ENCODE assay signal across 8 cellular contexts in the genomic region with DNA sequence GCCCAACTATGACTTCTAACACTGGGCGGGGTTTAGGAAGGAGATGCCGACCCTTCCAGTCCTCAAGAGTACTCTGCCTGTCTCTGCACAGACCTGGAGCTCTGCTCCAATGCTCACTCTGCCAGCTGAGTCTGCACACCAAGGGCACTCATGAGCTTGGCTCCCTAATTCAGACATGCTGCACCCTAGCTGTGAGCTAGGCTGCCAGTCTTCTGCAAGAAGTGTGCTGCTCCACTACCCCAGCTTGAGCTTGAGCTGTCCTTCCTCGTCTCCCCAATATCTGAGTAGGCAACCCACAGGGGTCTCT. TPM values are rescaled to one million over a fixed set of nuclear protein-coding genes. Genes with fewer than 3 reads are reported as not detected.
A peak's percentile ranks its signal among the peaks of the same experiment; 100 is the strongest.
DNase-seq lines count a peak whose midpoint lies in the region; ATAC-seq and TF ChIP-seq lines count a peak whose summit lies in the region.

No MANE protein-coding gene starts in this region.

- H4K20me1 ChIP-seq in MM.1S (ENCODE audit: insufficient read depth, low read length) = no peaks in the 10 kb centered on the region

- no peak overlapping the region for H3K4me2 ChIP-seq in MM.1S (ENCODE audit: low read depth, low read length)

- DNase-seq in SIG-M5 treated with dmso at 0.1 percent for 504 hours (lab: John Stamatoyannopoulos, UW; ENCODE audit: unreplicated experiment) = peak; percentile 89
- no peak for DNase-seq in SIG-M5 (lab: John Stamatoyannopoulos, UW)
- no peak for DNase-seq in SJSA1 (ENCODE audit: low read depth in 1 of 2, low spot score in 2 of 2)
- no peak for DNase-seq in fibroblast of pulmonary artery (ENCODE audit: low read depth)
- DNase-seq in stimulated activated naive CD8-positive, alpha-beta T cell treated with anti-CD3 and anti-CD28 coated beads, Interleukin-15, amount 100 ng/mL, for 72 hours = peak; percentile 24 to 48
- no peak for DNase-seq in type B pancreatic cell (ENCODE audit: extremely low spot score, unreplicated experiment)
- no peak for DNase-seq in MM.1S

- peaks cover 45% of the 10 kb centered on the region for H3K4me1 ChIP-seq in SJSA1 (replicated peaks)
- H3K4me1 ChIP-seq in MM.1S (ENCODE audit: low read length) = peaks cover 18% of the 10 kb centered on the region

- H3K9ac ChIP-seq in MM.1S (ENCODE audit: low read length) = no peak overlapping the region

- H3K27ac Mint-ChIP-seq in stimulated activated naive CD8-positive, alpha-beta T cell treated with anti-CD3 and anti-CD28 coated beads, Interleukin-15, amount 100 ng/mL, for 72 hours = peak overlapping the region; percentile 49 to 68
- H3K27ac Mint-ChIP-seq in type B pancreatic cell = no peak overlapping the region

- H3K9me3 Mint-ChIP-seq in stimulated activated naive CD8-positive, alpha-beta T cell treated with anti-CD3 and anti-CD28 coated beads, Interleukin-15, amount 100 ng/mL, for 72 hours = no peaks in the 10 kb centered on the region
- no peaks in the 10 kb centered on the region for H3K9me3 Mint-ChIP-seq in type B pancreatic cell

- no peaks in the 10 kb centered on the region for H3K9me2 ChIP-seq in MM.1S (replicated peaks; ENCODE audit: insufficient read depth, low read length)

- peak overlapping the region; percentile 74; the same call in 1 of the 2 replicates for H3K27ac ChIP-seq in SJSA1
- no peak overlapping the region for H3K27ac ChIP-seq in MM.1S (ENCODE audit: low read length)

- peak overlapping the region; percentile 54 to 73 for H3K4me3 Mint-ChIP-seq in stimulated activated naive CD8-positive, alpha-beta T cell treated with anti-CD3 and anti-CD28 coated beads, Interleukin-15, amount 100 ng/mL, for 72 hours
- no peak overlapping the region for H3K4me3 Mint-ChIP-seq in type B pancreatic cell

- peaks cover 11% of the 10 kb centered on the region for H3K4me1 Mint-ChIP-seq in stimulated activated naive CD8-positive, alpha-beta T cell treated with anti-CD3 and anti-CD28 coated beads, Interleukin-15, amount 100 ng/mL, for 72 hours
- H3K4me1 Mint-ChIP-seq in type B pancreatic cell (ENCODE audit: unreplicated experiment) = peaks cover 18% of the 10 kb centered on the region

- no peak overlapping the region for H2AFZ ChIP-seq in MM.1S (ENCODE audit: low read length)

- H3K79me2 ChIP-seq in MM.1S (ENCODE audit: low read length) = peaks cover 76% of the 10 kb centered on the region

- H3K36me3 ChIP-seq in SJSA1 = no peaks in the 10 kb centered on the region
- no peaks in the 10 kb centered on the region for H3K36me3 ChIP-seq in MM.1S (replicated peaks; ENCODE audit: insufficient read depth, low read length)

- H3K27me3 Mint-ChIP-seq in stimulated activated naive CD8-positive, alpha-beta T cell treated with anti-CD3 and anti-CD28 coated beads, Interleukin-15, amount 100 ng/mL, for 72 hours = no peaks in the 10 kb centered on the region
- H3K27me3 Mint-ChIP-seq in type B pancreatic cell = no peaks in the 10 kb centered on the region

- H3K4me3 ChIP-seq in SJSA1 (no peak overlapping the region), fibroblast of pulmonary artery (replicated peaks; ENCODE audit: low read depth, low read length) (peak overlapping the region; percentile 11), MM.1S (ENCODE audit: low read length) (no peak overlapping the region)

- H3K27me3 ChIP-seq in SJSA1 (replicated peaks) = no peaks in the 10 kb centered on the region
- no peaks in the 10 kb centered on the region for H3K27me3 ChIP-seq in MM.1S (replicated peaks; ENCODE audit: insufficient read depth, low read length)

- TF ChIP-seq CTCF in fibroblast of pulmonary artery (IDR thresholded peaks at IDR 0.05; ENCODE audit: low read length, missing control alignments) = no peak
- no peak for TF ChIP-seq CTCF in type B pancreatic cell (conservative IDR thresholded peaks at IDR 0.05)
- no peak for TF ChIP-seq CTCF in MM.1S (IDR thresholded peaks at IDR 0.05; ENCODE audit: low read length)

- H3K36me3 Mint-ChIP-seq in type B pancreatic cell = no peaks in the 10 kb centered on the region

- H3K9me3 ChIP-seq in SJSA1 (replicated peaks) (no peaks in the 10 kb centered on the region), MM.1S (replicated peaks; ENCODE audit: insufficient read depth, low read length) (no peaks in the 10 kb centered on the region)

- H3F3A ChIP-seq in MM.1S (ENCODE audit: insufficient read depth, low read length) = peaks cover 4% of the 10 kb centered on the region; the same call in 1 of the 2 replicates

- ATAC-seq in stimulated activated naive CD8-positive, alpha-beta T cell treated with anti-CD3 and anti-CD28 coated beads, Interleukin-15, amount 100 ng/mL, for 72 hours = peak; percentile 67
- ATAC-seq in GM18520 (IDR thresholded peaks at IDR 0.05; ENCODE audit: unreplicated experiment) = no peak

RNA-seq across cellular contexts. Expression of a gene that starts 13.2 kb away (rescaled TPM):
- total RNA-seq in SJSA1 (2014; rRNA removed; shearing (Covaris generic)) = 32.9 and 40.4 TPM in 2 replicates
- total RNA-seq in type B pancreatic cell (ENCODE audit: low replicate concordance) = 51.3 and 67.2 TPM in 2 replicates

Comparison
In these comparisons a context has a peak if more than half of its experiments do, and no peak if none do; other contexts are left out.
1. DNase-seq: peak in SIG-M5 treated with dmso at 0.1 percent for 504 hours (single experiment) and stimulated activated naive CD8-positive, alpha-beta T cell treated with anti-CD3 and anti-CD28 coated beads, Interleukin-15, amount 100 ng/mL, for 72 hours (2 of 2); none in SIG-M5 (single experiment), SJSA1 (0 of 2), fibroblast of pulmonary artery (single experiment), type B pancreatic cell (single experiment) and MM.1S (single experiment).